ENCODE assay signal across 21 cellular contexts in the genomic region with DNA sequence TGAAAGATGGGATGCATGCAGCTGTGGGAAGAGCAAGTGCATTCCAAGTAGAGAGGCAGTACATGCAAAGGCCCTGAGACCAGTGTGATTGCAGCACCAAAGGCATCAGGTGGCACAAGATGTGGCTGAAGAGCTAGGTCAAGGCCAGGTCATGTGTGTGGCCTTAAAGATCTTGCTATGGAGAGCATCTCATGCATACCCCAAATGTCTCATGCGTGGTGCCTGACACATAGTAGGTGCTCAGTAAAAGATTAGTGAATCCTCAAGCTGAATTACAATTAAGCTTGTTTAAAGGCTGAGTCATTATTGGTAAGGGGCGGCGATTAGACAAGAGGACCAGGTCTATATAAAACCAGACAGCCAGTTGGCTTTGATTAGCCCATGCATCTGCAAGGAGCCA.
DNase-seq lines count a peak whose midpoint lies in the region; TF ChIP-seq lines count a peak whose summit lies in the region.
"Had no signal": no experiment of that assay in that cellular context is flagged by ENCODE, and none has a peak within 500 bp of the region (broad histone marks: within the 10 kb centered on the region; RNA-seq: fewer than 3 reads in every experiment).

No MANE protein-coding gene starts in this region.

- H3F3A ChIP-seq in PC-9 (ENCODE audit: insufficient read depth, low read depth), result no peaks in the 10 kb centered on the region

- in situ Hi-C loops in transverse colon (cut with MboI; ENCODE audit: low pct_ligation_motif_present in 1 of 4, low pct_unique_long_range_greater_than_20kb in 1 of 4, low sequenced_read_pairs in 3 of 4), result no loop called here

- no peak overlapping the region for H3K4me2 ChIP-seq in PC-9
- H3K4me2 ChIP-seq: A549 had no signal

- H3K9me3 ChIP-seq in HEK293 (ENCODE audit: control insufficient read depth, insufficient read depth, low read depth, low read length) (no peaks in the 10 kb centered on the region), esophagus muscularis mucosa (no peaks in the 10 kb centered on the region), transverse colon (no peaks in the 10 kb centered on the region), PC-9 (ENCODE audit: insufficient read depth, low read depth) (no peaks in the 10 kb centered on the region)
- H3K9me3 ChIP-seq: A549 had no signal

- CTCF ChIA-PET in HEK293 (lab: Yijun Ruan, JAX), result interaction anchor here (1.7 kb wide), 1 partner anchor 313 kb away, joined by 4 read pairs; no protein-coding TSS in a partner anchor
- CTCF ChIA-PET in PC-9 (lab: Charles Lee), result no interaction called here

- TF ChIP-seq CTCF in HEK293 (tag by site-specific recombination; IDR thresholded peaks at IDR 0.05), result no peak
- no peak for TF ChIP-seq CTCF in esophagus muscularis mucosa (IDR thresholded peaks at IDR 0.05)
- TF ChIP-seq CTCF in transverse colon (IDR thresholded peaks at IDR 0.05), result no peak
- TF ChIP-seq CTCF in PC-9 (conservative IDR thresholded peaks at IDR 0.05), result no peak

- no peak overlapping the region for H2AFZ ChIP-seq in PC-9

- no peak overlapping the region; the same call in 1 of the 2 replicates for H3K27ac ChIP-seq in HEK293 (ENCODE audit: extremely low read depth, low read depth, low read length)
- H3K27ac ChIP-seq in esophagus muscularis mucosa (replicated peaks in 1 of 4), result no peak overlapping the region
- H3K27ac ChIP-seq in transverse colon, result peak overlapping the region in 3 of 4 donors; percentile 71 to 83 (median 76)
- H3K27ac ChIP-seq in PC-9, result no peak overlapping the region
- H3K27ac ChIP-seq: 22Rv1, A549, C4-2B had no signal

- BruUV-seq in PC-9 (replicated peaks; lab: Mats Ljungman, UMichigan), result no TSS peak

- no peaks in the 10 kb centered on the region for H3K36me3 ChIP-seq in HEK293 (ENCODE audit: control insufficient read depth in 2 of 2, insufficient read depth in 1 of 2, low read length in 2 of 2)
- no peaks in the 10 kb centered on the region for H3K36me3 ChIP-seq in esophagus muscularis mucosa
- H3K36me3 ChIP-seq in transverse colon, result no peaks in the 10 kb centered on the region
- no peaks in the 10 kb centered on the region for H3K36me3 ChIP-seq in PC-9 (ENCODE audit: low read depth)
- H3K36me3 ChIP-seq: BLaER1 treated with 17β-estradiol and CSF1 and Interleukin-3, amounts not matched to agents 10 nM and 100 nM had no signal

- peak; percentile 87 for DNase-seq in esophagus muscularis mucosa (ENCODE audit: extremely low spot score)
- DNase-seq in transverse colon, result no peak
- DNase-seq in NCI-H748 treated with DMSO at 0.1 percent for 48 hours (lab: John Stamatoyannopoulos, UW), result no peak
- no peak for DNase-seq in PC-9
- DNase-seq: AML-193; CD4-positive, alpha-beta T cell; CD8-positive, alpha-beta memory T cell; COR-L47; DMS 273 treated with DMSO at 0.1 percent for 48 hours; DMS153; DMS53; DMS79; DND-41; EL; GDM1 had no signal

- TF ChIP-seq EP300 in esophagus muscularis mucosa (IDR thresholded peaks at IDR 0.05), result no peak
- no peak for TF ChIP-seq EP300 in transverse colon (IDR thresholded peaks at IDR 0.05; ENCODE audit: low read depth)

- H3K4me1 ChIP-seq in HEK293 (ENCODE audit: control insufficient read depth, insufficient read depth, low read length), result peaks cover 25% of the 10 kb centered on the region
- peaks cover 0 to 11% (median 9%) of the 10 kb centered on the region in 4 donors for H3K4me1 ChIP-seq in esophagus muscularis mucosa
- peaks cover 8 to 52% (median 19%) of the 10 kb centered on the region in 4 donors for H3K4me1 ChIP-seq in transverse colon
- H3K4me1 ChIP-seq in PC-9 (replicated peaks; ENCODE audit: insufficient read depth), result no peaks in the 10 kb centered on the region
- H3K4me1 ChIP-seq: A549 had no signal

- no peaks in the 10 kb centered on the region for H3K9me2 ChIP-seq in PC-9 (ENCODE audit: insufficient read depth)

- no peaks in the 10 kb centered on the region for H3K79me2 ChIP-seq in PC-9 (ENCODE audit: low read depth)

- POLR2A ChIA-PET in HEK293 (lab: Yijun Ruan, JAX), result no interaction called here
- POLR2A ChIA-PET in PC-9 (lab: Charles Lee; ENCODE audit: unreplicated experiment), result no interaction called here

- H3K27me3 ChIP-seq in esophagus muscularis mucosa (no peaks in the 10 kb centered on the region), transverse colon (no peaks in the 10 kb centered on the region), PC-9 (ENCODE audit: insufficient read depth, low read depth) (no peaks in the 10 kb centered on the region; the same call in 1 of the 2 replicates)

- no peaks in the 10 kb centered on the region for H4K20me1 ChIP-seq in PC-9 (ENCODE audit: insufficient read depth)
- H4K20me1 ChIP-seq: BLaER1 treated with 17β-estradiol and CSF1 and Interleukin-3, amounts not matched to agents 10 nM and 100 nM had no signal

- 91% methylated on average over 3 of the region's 3 CpGs for WGBS in esophagus muscularis mucosa
- WGBS in transverse colon (ENCODE audit: low coverage in 1 of 2), 2 donors, result 85 to 94% methylated on average over 3 of the region's 3 CpGs

- TF ChIP-seq POLR2A in esophagus muscularis mucosa (IDR thresholded peaks at IDR 0.05; ENCODE audit: low read depth) (no peak), transverse colon (IDR thresholded peaks at IDR 0.05) (no peak)

- H3K4me3 ChIP-seq in HEK293 (ENCODE audit: low read depth, low read length) (no peak overlapping the region), esophagus muscularis mucosa (no peak overlapping the region), transverse colon (no peak overlapping the region), PC-9 (no peak overlapping the region)
- H3K4me3 ChIP-seq: A549; BLaER1 treated with 17β-estradiol and CSF1 and Interleukin-3, amounts not matched to agents 10 nM and 100 nM; GM12878 had no signal

- intact Hi-C loops in esophagus muscularis mucosa (cut with DNase I), result no loop called here
- intact Hi-C loops in transverse colon (cut with DNase I; ENCODE audit: low total_unique reads), result no loop called here
- intact Hi-C loops in PC-9 (cut with micrococcal nuclease; ENCODE audit: unreplicated experiment), result no loop called here

TF ChIP-seq in HEK293, 187 proteins besides CTCF, POLR2A, EP300 and RAD21:
- TF ChIP-seq ZNF664 (tag by site-specific recombination; IDR thresholded peaks at IDR 0.05) (peak; percentile 85), ZFP41 (tag by site-specific recombination; IDR thresholded peaks at IDR 0.05; ENCODE audit: borderline replicate concordance) (no peak)

Comparison
In these comparisons a context has a peak if more than half of its experiments do, and no peak if none do; other contexts are left out.
1. H3K27ac ChIP-seq: peak in transverse colon (3 of 4); none in HEK293 (single experiment), esophagus muscularis mucosa (0 of 4) and PC-9 (single experiment).